ENCODE assay signal across 8 cellular contexts in genomic region chr5:102755691-102756371, GRCh38. TPM values are rescaled to one million over a fixed set of nuclear protein-coding genes. Genes with fewer than 3 reads are reported as not detected.
A peak's percentile ranks its signal among the peaks of the same experiment; 100 is the strongest.
DNase-seq lines count a peak whose midpoint lies in the region; TF ChIP-seq lines count a peak whose summit lies in the region.

No MANE protein-coding gene starts in this region.

- peaks cover 9% of the 10 kb centered on the region for H3K36me3 Mint-ChIP-seq in Caco-2 (ENCODE audit: insufficient read depth, unreplicated experiment)

- intact Hi-C loops in Caco-2 (cut with micrococcal nuclease; ENCODE audit: unreplicated experiment) (loop anchor here (2.0 kb wide), 1 partner anchor 365 kb away; the partner anchor contains the start of genes GIN1 and PPIP5K2), OCI-LY7 (cut with micrococcal nuclease; ENCODE audit: unreplicated experiment) (no loop called here)

- TF ChIP-seq RAD21 in neural cell (conservative IDR thresholded peaks at IDR 0.05): no peak

- no peak for TF ChIP-seq EP300 in neural cell (conservative IDR thresholded peaks at IDR 0.05; ENCODE audit: poor library complexity, severe bottlenecking)

- H3K4me1 Mint-ChIP-seq in Caco-2 (ENCODE audit: low read depth, unreplicated experiment): no peaks in the 10 kb centered on the region

- BruUV-seq in Caco-2 (replicated peaks; lab: Mats Ljungman, UMichigan) (TSS peak; percentile 75), OCI-LY7 (replicated peaks; lab: Mats Ljungman, UMichigan) (no TSS peak)

- no peaks in the 10 kb centered on the region for H3K9me3 ChIP-seq in Caco-2
- H3K9me3 ChIP-seq in OCI-LY7 (ENCODE audit: low read length): no peaks in the 10 kb centered on the region
- no peaks in the 10 kb centered on the region for H3K9me3 ChIP-seq in fibroblast of lung (ENCODE audit: control insufficient read depth, insufficient read depth, low read depth, low read length)
- H3K9me3 ChIP-seq in neural cell (ENCODE audit: low read length): no peaks in the 10 kb centered on the region
- no peaks in the 10 kb centered on the region for H3K9me3 ChIP-seq in stomach smooth muscle (ENCODE audit: control insufficient read depth in 2 of 2, low read length in 2 of 2)

- no peaks in the 10 kb centered on the region for H3F3A ChIP-seq in neural cell (ENCODE audit: insufficient read depth, low read length, poor library complexity, severe bottlenecking)

- H4K20me1 ChIP-seq in OCI-LY7 (ENCODE audit: insufficient read depth, low read length) (no peaks in the 10 kb centered on the region), fibroblast of lung (ENCODE audit: control insufficient read depth, extremely low read depth, insufficient read depth, low read length) (no peaks in the 10 kb centered on the region), neural cell (ENCODE audit: insufficient read depth) (no peaks in the 10 kb centered on the region)

- no peak for TF ChIP-seq CTCF in Caco-2 (IDR thresholded peaks at IDR 0.05; ENCODE audit: insufficient read depth in 1 of 2, low read depth in 1 of 2, low read length in 1 of 2, severe bottlenecking in 1 of 2, unreplicated experiment in 1 of 2)
- TF ChIP-seq CTCF in GM20000 (IDR thresholded peaks at IDR 0.05; ENCODE audit: extremely low read depth, missing control alignments): no peak
- TF ChIP-seq CTCF in OCI-LY7 (conservative IDR thresholded peaks at IDR 0.05; ENCODE audit: low read length): no peak
- TF ChIP-seq CTCF in fibroblast of lung (conservative IDR thresholded peaks at IDR 0.05 in 1 of 2, IDR thresholded peaks at IDR 0.05 in 1 of 2; ENCODE audit: low read depth in 1 of 2, low read length in 2 of 2): no peak
- no peak for TF ChIP-seq CTCF in neural cell (IDR thresholded peaks at IDR 0.05; ENCODE audit: poor library complexity, severe bottlenecking)

- H3K9ac ChIP-seq in fibroblast of lung (ENCODE audit: insufficient read depth, low read length): peak overlapping the region; percentile 82
- H3K9ac ChIP-seq in neural cell (ENCODE audit: low read length): peak overlapping the region; percentile 79
- peak overlapping the region; percentile 90 to 95 for H3K9ac ChIP-seq in stomach smooth muscle (ENCODE audit: low read length in 2 of 2)

- no peaks in the 10 kb centered on the region for H3K9me3 Mint-ChIP-seq in Caco-2 (ENCODE audit: unreplicated experiment)

- H3K79me2 ChIP-seq in OCI-LY7 (ENCODE audit: insufficient read depth, low read depth, low read length) (no peaks in the 10 kb centered on the region), fibroblast of lung (ENCODE audit: control insufficient read depth, insufficient read depth, low read length) (peaks cover 32% of the 10 kb centered on the region), neural cell (replicated peaks; ENCODE audit: insufficient read depth, low read length) (peaks cover 39% of the 10 kb centered on the region)

- H3K4me3 ChIP-seq in Caco-2 (ENCODE audit: low read depth, low read length) (peak overlapping the region; percentile 73), OCI-LY7 (ENCODE audit: low read depth, low read length, poor library complexity, severe bottlenecking) (no peak overlapping the region), fibroblast of lung (replicated peaks in 1 of 4; ENCODE audit: control extremely low read depth in 1 of 4, insufficient read depth in 1 of 4, low read depth in 3 of 4, low read length in 4 of 4) (peak overlapping the region; percentile 76 to 97 (median 94)), neural cell (ENCODE audit: low read length) (peak overlapping the region; percentile 80), stomach smooth muscle (ENCODE audit: low read length in 2 of 2) (peak overlapping the region; percentile 96 to 98)

- H3K9me2 ChIP-seq in OCI-LY7 (ENCODE audit: insufficient read depth, low read length) (no peaks in the 10 kb centered on the region), neural cell (ENCODE audit: insufficient read depth, low read length) (no peaks in the 10 kb centered on the region)

- H2AFZ ChIP-seq in OCI-LY7 (ENCODE audit: low read length) (no peak overlapping the region), fibroblast of lung (ENCODE audit: low read length) (peak overlapping the region; percentile 84), neural cell (ENCODE audit: low read depth, low read length) (peak overlapping the region; percentile 24)

- peak overlapping the region; percentile 93 for H3K27ac Mint-ChIP-seq in Caco-2 (ENCODE audit: unreplicated experiment)

- CTCF ChIA-PET in Caco-2 (lab: Charles Lee): no interaction called here
- CTCF ChIA-PET in OCI-LY7 (lab: Charles Lee; ENCODE audit: unreplicated experiment): no interaction called here

- H3K4me2 ChIP-seq in OCI-LY7 (ENCODE audit: low read length) (peak overlapping the region; percentile 17; the same call in 1 of the 2 replicates), fibroblast of lung (ENCODE audit: extremely low read depth, insufficient read depth, low read length) (peak overlapping the region; percentile 82), neural cell (ENCODE audit: low read length) (peak overlapping the region; percentile 41)

- peaks cover 3% of the 10 kb centered on the region; the same call in 1 of the 2 replicates for H3K4me1 ChIP-seq in Caco-2
- no peaks in the 10 kb centered on the region for H3K4me1 ChIP-seq in OCI-LY7 (ENCODE audit: insufficient read depth, low read length, poor library complexity, severe bottlenecking)
- peaks cover 11% of the 10 kb centered on the region for H3K4me1 ChIP-seq in fibroblast of lung (ENCODE audit: control insufficient read depth, extremely low read depth, insufficient read depth, low read length)
- peaks cover 20% of the 10 kb centered on the region for H3K4me1 ChIP-seq in stomach smooth muscle (ENCODE audit: control insufficient read depth, insufficient read depth, low read length)

- DNase-seq in Caco-2: peak; percentile 76 to 85
- DNase-seq in GM20000 (ENCODE audit: low spot score): peak; percentile 78
- DNase-seq in HPDE6-E6E7 (ENCODE audit: extremely low spot score): peak; percentile 64
- DNase-seq in OCI-LY7 (ENCODE audit: low spot score): no peak
- peak; percentile 71 for DNase-seq in activated T-cell treated with anti-CD3 and anti-CD28 coated beads for 48 hours (ENCODE audit: low read depth)
- peak; percentile 64 to 79 for DNase-seq in fibroblast of lung (ENCODE audit: low read depth in 2 of 2)

- POLR2A ChIA-PET in Caco-2 (lab: Charles Lee) (interaction anchor here (0.7 to 1.2 kb wide), 2 partner anchors 364 to 665 kb away, joined by 3 read pairs; partner anchors contain the start of genes GIN1 and PPIP5K2), OCI-LY7 (lab: Charles Lee) (interaction anchor here (0.6 kb wide), 1 partner anchor 34 kb away, joined by 3 read pairs; no protein-coding TSS in a partner anchor)

- H3K27ac ChIP-seq in OCI-LY7 (ENCODE audit: low read depth, low read length, poor library complexity, severe bottlenecking): no peak overlapping the region
- peak overlapping the region; percentile 96 for H3K27ac ChIP-seq in fibroblast of lung (ENCODE audit: insufficient read depth, low read length)
- H3K27ac ChIP-seq in neural cell (ENCODE audit: low read length): peak overlapping the region; percentile 31
- no peak overlapping the region for H3K27ac ChIP-seq in stomach smooth muscle (ENCODE audit: low read length)

- no peaks in the 10 kb centered on the region for H3K27me3 Mint-ChIP-seq in Caco-2 (ENCODE audit: insufficient read depth, unreplicated experiment)

- H3K4me3 Mint-ChIP-seq in Caco-2 (ENCODE audit: unreplicated experiment): peak overlapping the region; percentile 97

- H3K27me3 ChIP-seq in Caco-2 (replicated peaks; ENCODE audit: control insufficient read depth, insufficient read depth, low read length) (no peaks in the 10 kb centered on the region), fibroblast of lung (ENCODE audit: control insufficient read depth, insufficient read depth, low read length) (no peaks in the 10 kb centered on the region), neural cell (ENCODE audit: insufficient read depth, low read depth, low read length) (peaks cover 3% of the 10 kb centered on the region), stomach smooth muscle (ENCODE audit: control insufficient read depth in 1 of 2, insufficient read depth in 2 of 2, low read length in 2 of 2) (no peaks in the 10 kb centered on the region)

- H3K36me3 ChIP-seq in Caco-2 (ENCODE audit: control insufficient read depth, insufficient read depth, low read length): no peaks in the 10 kb centered on the region
- H3K36me3 ChIP-seq in OCI-LY7 (ENCODE audit: insufficient read depth, low read length): no peaks in the 10 kb centered on the region
- H3K36me3 ChIP-seq in fibroblast of lung (ENCODE audit: control insufficient read depth, insufficient read depth, low read length): no peaks in the 10 kb centered on the region
- H3K36me3 ChIP-seq in neural cell (ENCODE audit: insufficient read depth, low read length): no peaks in the 10 kb centered on the region
- H3K36me3 ChIP-seq in stomach smooth muscle (ENCODE audit: control insufficient read depth in 2 of 2, insufficient read depth in 2 of 2, low read length in 2 of 2): no peaks in the 10 kb centered on the region

TF ChIP-seq in neural cell, 6 proteins besides CTCF, POLR2A, EP300 and RAD21:
- peak; percentile 43 for TF ChIP-seq TAF1 (IDR thresholded peaks at IDR 0.05; ENCODE audit: low read depth)
- TF ChIP-seq SMC3 (conservative IDR thresholded peaks at IDR 0.05; ENCODE audit: poor library complexity): no peak
- TF ChIP-seq POLR2AphosphoS5 (IDR thresholded peaks at IDR 0.05): peak; percentile 50
- no peak for TF ChIP-seq EZH2 (IDR thresholded peaks at IDR 0.05; ENCODE audit: borderline replicate concordance, insufficient read depth, low read length, poor library complexity, severe bottlenecking)

RNA-seq across cellular contexts. Expression of gene PAM, which starts 0.7 kb away (rescaled TPM):
- total RNA-seq in Caco-2 (2022) (48.0 and 50.1 TPM in 2 replicates), OCI-LY7 (2022) (not detected in 2 replicates), fibroblast of lung (241 and 405 TPM in 2 replicates)
- not detected in 2 replicates for total RNA-seq in OCI-LY7 (2014; rRNA removed; shearing (Covaris generic))
- polyA plus RNA-seq in fibroblast of lung (260 and 404 TPM in 2 replicates), neural cell (318 and 363 TPM in 2 replicates)
- polyA plus RNA-seq in fibroblast of lung (2012): 159 and 259 TPM in 2 replicates
- polyA minus RNA-seq in fibroblast of lung (ENCODE audit: low replicate concordance) (57.9 and 152 TPM in 2 replicates), neural cell (342 and 369 TPM in 2 replicates)

Comparison
In these comparisons a context has a peak if more than half of its experiments do, and no peak if none do; other contexts are left out.
1. H3K27ac ChIP-seq: peak in fibroblast of lung (single experiment) and neural cell (single experiment); none in OCI-LY7 (single experiment) and stomach smooth muscle (single experiment).
2. H3K4me2 ChIP-seq: peak in every context shown above with its lines; median percentile 82 in fibroblast of lung; 41 in neural cell; 17 in OCI-LY7.
3. RNA of gene PAM, which starts 0.7 kb away (total RNA-seq): 241 to 405 TPM in fibroblast of lung and 48.0 to 50.1 TPM in Caco-2; not detected in OCI-LY7; every median in the first group is over 10 times any median in the second.
4. Peak in every context shown above with its lines, with median percentiles within 50 percentile points of each other: H3K9ac ChIP-seq.